ENCODE assay signal across 17 cellular contexts in the genomic region with DNA sequence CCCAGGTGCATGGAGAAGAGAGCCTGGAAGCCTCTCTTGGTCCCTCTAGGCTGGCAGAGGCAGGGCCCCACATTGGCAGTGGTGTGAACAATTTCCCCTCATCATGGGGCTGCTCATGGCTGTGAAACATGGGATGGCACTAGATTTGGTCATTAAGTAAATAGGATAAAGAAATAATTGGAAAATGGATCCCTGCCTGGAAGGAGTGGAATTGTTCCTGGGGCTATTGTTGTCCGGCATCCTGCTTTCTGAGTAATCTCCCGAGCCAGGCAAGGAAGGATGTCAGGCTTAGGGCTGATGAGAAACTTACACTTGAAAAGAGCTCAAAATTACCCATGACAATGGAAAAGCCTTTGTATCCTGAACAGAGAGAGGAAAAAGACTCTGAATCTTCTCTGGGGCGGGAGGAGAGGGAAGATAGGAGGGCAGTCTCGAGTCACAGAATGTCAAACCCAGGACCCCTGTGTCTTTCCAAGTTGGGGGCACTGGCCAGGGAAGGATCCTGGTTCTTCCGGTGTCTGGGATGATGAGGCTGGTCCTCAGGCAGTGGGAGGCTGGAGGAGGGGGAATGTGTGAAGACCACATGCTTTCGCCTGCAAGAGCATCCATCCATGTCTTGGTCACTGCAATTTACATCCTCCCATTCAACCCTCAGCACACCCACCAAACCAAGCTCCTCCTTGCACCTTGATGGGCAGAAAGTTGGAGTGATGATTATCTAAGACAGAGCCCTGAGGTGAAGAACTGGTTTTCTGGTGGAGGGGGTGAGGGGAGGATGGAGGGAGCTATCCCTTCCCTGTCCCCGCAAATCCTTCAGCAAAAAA. TPM values are rescaled to one million over a fixed set of nuclear protein-coding genes. Genes with fewer than 3 reads are reported as not detected.
DNase-seq lines count a peak whose midpoint lies in the region; ATAC-seq and TF ChIP-seq lines count a peak whose summit lies in the region.
"Had no signal": no experiment of that assay in that cellular context is flagged by ENCODE, and none has a peak within 500 bp of the region (broad histone marks: within the 10 kb centered on the region; RNA-seq: fewer than 3 reads in every experiment).

No MANE protein-coding gene starts in this region.

- intact Hi-C loops in posterior vena cava (cut with DNase I): no loop called here
- intact Hi-C loops in activated CD4-positive, alpha-beta T cell treated with anti-CD3 and anti-CD28 coated beads, Interleukin-2, amount 10 ng/mL, durations not matched to agents 24 days and 14 days (cut with micrococcal nuclease): no loop called here

- no peaks in the 10 kb centered on the region for H3K9me3 Mint-ChIP-seq in natural killer cell treated with Interleukin-12 subunit alpha and Interleukin-12 subunit beta and Interleukin-15 and Interleukin-18, amount 100 ng/mL, for 72 hours
- no peaks in the 10 kb centered on the region for H3K9me3 Mint-ChIP-seq in activated CD4-positive, alpha-beta T cell treated with anti-CD3 and anti-CD28 coated beads, Interleukin-2, amount 10 ng/mL, durations not matched to agents 24 days and 14 days
- H3K9me3 Mint-ChIP-seq: stimulated activated naive CD8-positive, alpha-beta T cell treated with anti-CD3 and anti-CD28 coated beads, Interleukin-15, Interleukin-2, amounts not matched to agents 100 ng/mL and 50 ng/mL, for 24 hours had no signal

- H3K27ac Mint-ChIP-seq in natural killer cell treated with Interleukin-12 subunit alpha and Interleukin-12 subunit beta and Interleukin-15 and Interleukin-18, amount 100 ng/mL, for 72 hours: no peak overlapping the region
- H3K27ac Mint-ChIP-seq in activated CD4-positive, alpha-beta T cell treated with anti-CD3 and anti-CD28 coated beads, Interleukin-2, amount 10 ng/mL, durations not matched to agents 24 days and 14 days: no peak overlapping the region
- H3K27ac Mint-ChIP-seq: CD4-positive, CD25-positive, alpha-beta regulatory T cell; stimulated activated naive CD8-positive, alpha-beta T cell treated with anti-CD3 and anti-CD28 coated beads, Interleukin-15, Interleukin-2, amounts not matched to agents 100 ng/mL and 50 ng/mL, for 24 hours had no signal

- H3K4me3 Mint-ChIP-seq in natural killer cell treated with Interleukin-12 subunit alpha and Interleukin-12 subunit beta and Interleukin-15 and Interleukin-18, amount 100 ng/mL, for 72 hours: no peak overlapping the region
- H3K4me3 Mint-ChIP-seq in activated CD4-positive, alpha-beta T cell treated with anti-CD3 and anti-CD28 coated beads, Interleukin-2, amount 10 ng/mL, durations not matched to agents 24 days and 14 days: no peak overlapping the region
- H3K4me3 Mint-ChIP-seq: CD4-positive, CD25-positive, alpha-beta regulatory T cell; stimulated activated naive CD8-positive, alpha-beta T cell treated with anti-CD3 and anti-CD28 coated beads, Interleukin-15, Interleukin-2, amounts not matched to agents 100 ng/mL and 50 ng/mL, for 24 hours had no signal

- ATAC-seq in RWPE2 (ENCODE audit: low read depth): peak; percentile 84
- ATAC-seq in natural killer cell treated with Interleukin-12 subunit alpha and Interleukin-12 subunit beta and Interleukin-15 and Interleukin-18, amount 100 ng/mL, for 72 hours: no peak
- ATAC-seq in HG02588 (IDR thresholded peaks at IDR 0.05; ENCODE audit: unreplicated experiment): no peak

- H3K27me3 Mint-ChIP-seq in natural killer cell treated with Interleukin-12 subunit alpha and Interleukin-12 subunit beta and Interleukin-15 and Interleukin-18, amount 100 ng/mL, for 72 hours: peaks cover 32 to 39% of the 10 kb centered on the region in 2 donors
- H3K27me3 Mint-ChIP-seq in activated CD4-positive, alpha-beta T cell treated with anti-CD3 and anti-CD28 coated beads, Interleukin-2, amount 10 ng/mL, durations not matched to agents 24 days and 14 days: peaks cover 1% of the 10 kb centered on the region

- H3K36me3 ChIP-seq in HAP-1 (replicated peaks): no peaks in the 10 kb centered on the region
- H3K36me3 ChIP-seq in RWPE2 (ENCODE audit: low read depth): no peaks in the 10 kb centered on the region
- H3K36me3 ChIP-seq: WERI-Rb-1 had no signal

- in situ Hi-C loops in HAP-1 (cut with MboI; ENCODE audit: low sequenced_read_pairs): no loop called here

- DNase-seq in HAP-1 (ENCODE audit: low spot score in 2 of 2): peak; percentile 6 to 12
- DNase-seq in RWPE2 (ENCODE audit: low spot score): no peak
- peak; percentile 21 for DNase-seq in fibroblast of pulmonary artery (ENCODE audit: low read depth)
- DNase-seq in posterior vena cava (ENCODE audit: low spot score): peak; percentile 15
- no peak for DNase-seq in natural killer cell treated with Interleukin-12 subunit alpha and Interleukin-12 subunit beta and Interleukin-15 and Interleukin-18, amount 100 ng/mL, for 72 hours (ENCODE audit: low spot score)
- no peak for DNase-seq in activated CD4-positive, alpha-beta T cell treated with anti-CD3 and anti-CD28 coated beads, Interleukin-2, amount 10 ng/mL, durations not matched to agents 24 days and 14 days
- DNase-seq: aorta; CD4-positive, CD25-positive, alpha-beta regulatory T cell; cortex of kidney; midbrain; NCI-H2029 treated with DMSO at 0.1 percent for 48 hours; NCI-H526 treated with DMSO at 0.1 percent for 48 hours; WERI-Rb-1 had no signal

- no peaks in the 10 kb centered on the region for H3K36me3 Mint-ChIP-seq in natural killer cell treated with Interleukin-12 subunit alpha and Interleukin-12 subunit beta and Interleukin-15 and Interleukin-18, amount 100 ng/mL, for 72 hours
- no peaks in the 10 kb centered on the region for H3K36me3 Mint-ChIP-seq in activated CD4-positive, alpha-beta T cell treated with anti-CD3 and anti-CD28 coated beads, Interleukin-2, amount 10 ng/mL, durations not matched to agents 24 days and 14 days (ENCODE audit: low read depth)
- H3K36me3 Mint-ChIP-seq: CD4-positive, CD25-positive, alpha-beta regulatory T cell had no signal

- peaks cover 8% of the 10 kb centered on the region; the same call in 1 of the 2 replicates for H3K27me3 ChIP-seq in HAP-1 (ENCODE audit: low read depth)
- H3K27me3 ChIP-seq in RWPE2 (ENCODE audit: insufficient read depth, poor library complexity, severe bottlenecking): no peaks in the 10 kb centered on the region

- TF ChIP-seq CTCF in RWPE2 (IDR thresholded peaks at IDR 0.05; ENCODE audit: poor library complexity, severe bottlenecking) (no peak), fibroblast of pulmonary artery (IDR thresholded peaks at IDR 0.05; ENCODE audit: low read length, missing control alignments) (no peak)

- H3K9me3 ChIP-seq in HAP-1 (no peaks in the 10 kb centered on the region), RWPE2 (ENCODE audit: severe bottlenecking) (no peaks in the 10 kb centered on the region)

- H3K27ac ChIP-seq in RWPE2 (ENCODE audit: poor library complexity, severe bottlenecking): peak overlapping the region; percentile 40
- H3K27ac ChIP-seq: skin epidermis, WERI-Rb-1 had no signal

- H3K4me1 ChIP-seq in HAP-1: no peaks in the 10 kb centered on the region
- peaks cover 15% of the 10 kb centered on the region for H3K4me1 ChIP-seq in RWPE2 (ENCODE audit: insufficient read depth, poor library complexity, severe bottlenecking)

- H3K4me3 ChIP-seq in HAP-1: no peak overlapping the region
- H3K4me3 ChIP-seq in RWPE2 (ENCODE audit: severe bottlenecking): no peak overlapping the region
- H3K4me3 ChIP-seq in fibroblast of pulmonary artery (replicated peaks; ENCODE audit: low read depth, low read length): no peak overlapping the region
- H3K4me3 ChIP-seq: skin epidermis had no signal

- H3K4me1 Mint-ChIP-seq in natural killer cell treated with Interleukin-12 subunit alpha and Interleukin-12 subunit beta and Interleukin-15 and Interleukin-18, amount 100 ng/mL, for 72 hours (ENCODE audit: low read depth in 2 of 2): no peaks in the 10 kb centered on the region
- H3K4me1 Mint-ChIP-seq in activated CD4-positive, alpha-beta T cell treated with anti-CD3 and anti-CD28 coated beads, Interleukin-2, amount 10 ng/mL, durations not matched to agents 24 days and 14 days: no peaks in the 10 kb centered on the region
- H3K4me1 Mint-ChIP-seq: CD4-positive, CD25-positive, alpha-beta regulatory T cell had no signal

RNA-seq across cellular contexts. Expression of a gene that starts 27.1 kb away (rescaled TPM):
- total RNA-seq in posterior vena cava: 1 to 10 TPM; 5.7 to 9.3 TPM
- 1 to 10 TPM; 1.3 to 2.3 TPM for total RNA-seq in natural killer cell treated with Interleukin-12 subunit alpha and Interleukin-12 subunit beta and Interleukin-15 and Interleukin-18, amount 100 ng/mL, for 72 hours
- total RNA-seq in activated CD4-positive, alpha-beta T cell treated with anti-CD3 and anti-CD28 coated beads, Interleukin-2, amount 10 ng/mL, durations not matched to agents 24 days and 14 days: 0.16 and 0.19 TPM in 2 replicates
- total RNA-seq: CD4-positive, CD25-positive, alpha-beta regulatory T cell had no signal

RNA-seq across cellular contexts. Expression of a gene that starts 38.0 kb away (rescaled TPM):
- total RNA-seq in posterior vena cava: not detected
- not detected for total RNA-seq in natural killer cell treated with Interleukin-12 subunit alpha and Interleukin-12 subunit beta and Interleukin-15 and Interleukin-18, amount 100 ng/mL, for 72 hours
- total RNA-seq in activated CD4-positive, alpha-beta T cell treated with anti-CD3 and anti-CD28 coated beads, Interleukin-2, amount 10 ng/mL, durations not matched to agents 24 days and 14 days: not detected in 2 replicates
- total RNA-seq: aorta; CD4-positive, CD25-positive, alpha-beta regulatory T cell; G401 had no signal

Comparison
In these comparisons a context has a peak if more than half of its experiments do, and no peak if none do; other contexts are left out.
1. DNase-seq: peak in HAP-1 (2 of 2), fibroblast of pulmonary artery (single experiment) and posterior vena cava (single experiment); none in RWPE2 (single experiment), natural killer cell treated with Interleukin-12 subunit alpha and Interleukin-12 subunit beta and Interleukin-15 and Interleukin-18, amount 100 ng/mL, for 72 hours (single experiment) and activated CD4-positive, alpha-beta T cell treated with anti-CD3 and anti-CD28 coated beads, Interleukin-2, amount 10 ng/mL, durations not matched to agents 24 days and 14 days (single experiment).